ENCODE assay signal across 5 cellular contexts in genomic region chr2:216080048-216080447, GRCh38. TPM values are rescaled to one million over a fixed set of nuclear protein-coding genes. Genes with fewer than 3 reads are reported as not detected.
A peak's percentile ranks its signal among the peaks of the same experiment; 100 is the strongest.
DNase-seq lines count a peak whose midpoint lies in the region; TF ChIP-seq lines count a peak whose summit lies in the region.
"Not testable (repeated sequence)": the region's sequence is repeated elsewhere in the genome, so short reads cannot be mapped to it uniquely, and the experiment has no call there.

No MANE protein-coding gene starts in this region.

- H3F3A ChIP-seq in neural cell (ENCODE audit: insufficient read depth, low read length, poor library complexity, severe bottlenecking) = peaks cover 16% of the 10 kb centered on the region

- not testable (repeated sequence) for H3K27ac ChIP-seq in KMS-11; neural cell (ENCODE audit: low read length)

- H3K27me3 ChIP-seq in KMS-11 (ENCODE audit: insufficient read depth, low read depth); neural cell (ENCODE audit: insufficient read depth, low read depth, low read length): not testable (repeated sequence)

- H3K4me2 ChIP-seq in KMS-11 (peak overlapping the region; percentile 79), neural cell (ENCODE audit: low read length) (peak overlapping the region; percentile 58)

- not testable (repeated sequence) for H4K20me1 ChIP-seq in KMS-11 (ENCODE audit: insufficient read depth); neural cell (ENCODE audit: insufficient read depth)

- peaks cover 16% of the 10 kb centered on the region for H3K36me3 Mint-ChIP-seq in activated CD4-positive, alpha-beta T cell treated with anti-CD3 and anti-CD28 coated beads, Interleukin-2, amount 10 ng/mL, durations not matched to agents 7 days and 5 days (ENCODE audit: low read depth)
- peaks cover 26% of the 10 kb centered on the region for H3K36me3 Mint-ChIP-seq in activated naive CD4-positive, alpha-beta T cell treated with anti-CD3 and anti-CD28 coated beads, Interleukin-2, amount 10 ng/mL, durations not matched to agents 7 days and 5 days
- not testable (repeated sequence) for H3K36me3 Mint-ChIP-seq in immature natural killer cell

- not testable (repeated sequence) for TF ChIP-seq CTCF in KMS-11 (conservative IDR thresholded peaks at IDR 0.05; ENCODE audit: low read depth, low read length); neural cell (IDR thresholded peaks at IDR 0.05; ENCODE audit: poor library complexity, severe bottlenecking)

- not testable (repeated sequence) for H3K27ac Mint-ChIP-seq in activated CD4-positive, alpha-beta T cell treated with anti-CD3 and anti-CD28 coated beads, Interleukin-2, amount 10 ng/mL, durations not matched to agents 7 days and 5 days; activated naive CD4-positive, alpha-beta T cell treated with anti-CD3 and anti-CD28 coated beads, Interleukin-2, amount 10 ng/mL, durations not matched to agents 7 days and 5 days; immature natural killer cell

- not testable (repeated sequence) for H3K27me3 Mint-ChIP-seq in activated CD4-positive, alpha-beta T cell treated with anti-CD3 and anti-CD28 coated beads, Interleukin-2, amount 10 ng/mL, durations not matched to agents 7 days and 5 days; activated naive CD4-positive, alpha-beta T cell treated with anti-CD3 and anti-CD28 coated beads, Interleukin-2, amount 10 ng/mL, durations not matched to agents 7 days and 5 days
- peaks cover 5 to 16% (median 7%) of the 10 kb centered on the region in 3 donors for H3K27me3 Mint-ChIP-seq in immature natural killer cell (ENCODE audit: low read depth in 3 of 3)

- H3K4me1 Mint-ChIP-seq in activated CD4-positive, alpha-beta T cell treated with anti-CD3 and anti-CD28 coated beads, Interleukin-2, amount 10 ng/mL, durations not matched to agents 7 days and 5 days = peaks cover 59% of the 10 kb centered on the region
- peaks cover 64% of the 10 kb centered on the region for H3K4me1 Mint-ChIP-seq in activated naive CD4-positive, alpha-beta T cell treated with anti-CD3 and anti-CD28 coated beads, Interleukin-2, amount 10 ng/mL, durations not matched to agents 7 days and 5 days
- H3K4me1 Mint-ChIP-seq in immature natural killer cell = peaks cover 48 to 56% of the 10 kb centered on the region in 2 donors

- POLR2A ChIA-PET in activated CD4-positive, alpha-beta T cell treated with anti-CD3 and anti-CD28 coated beads, Interleukin-2, amount 10 ng/mL, durations not matched to agents 7 days and 5 days (lab: Charles Lee) = not testable (repeated sequence)

- H3K79me2 ChIP-seq in KMS-11 (ENCODE audit: insufficient read depth, low read depth) = not testable (repeated sequence)
- peaks cover 44% of the 10 kb centered on the region for H3K79me2 ChIP-seq in neural cell (replicated peaks; ENCODE audit: insufficient read depth, low read length)

- H3K9me3 Mint-ChIP-seq in activated CD4-positive, alpha-beta T cell treated with anti-CD3 and anti-CD28 coated beads, Interleukin-2, amount 10 ng/mL, durations not matched to agents 7 days and 5 days; activated naive CD4-positive, alpha-beta T cell treated with anti-CD3 and anti-CD28 coated beads, Interleukin-2, amount 10 ng/mL, durations not matched to agents 7 days and 5 days; immature natural killer cell: not testable (repeated sequence)

- CTCF ChIA-PET in activated CD4-positive, alpha-beta T cell treated with anti-CD3 and anti-CD28 coated beads, Interleukin-2, amount 10 ng/mL, durations not matched to agents 7 days and 5 days (lab: Charles Lee) = interaction anchor here (0.6 to 2.2 kb wide), 2 partner anchors 34 to 57 kb away, joined by 3 to 4 read pairs; no protein-coding TSS in a partner anchor
- CTCF ChIA-PET in activated naive CD4-positive, alpha-beta T cell treated with anti-CD3 and anti-CD28 coated beads, Interleukin-2, amount 10 ng/mL, durations not matched to agents 7 days and 5 days (lab: Charles Lee) = not testable (repeated sequence)

- H3K9ac ChIP-seq in KMS-11; neural cell (ENCODE audit: low read length): not testable (repeated sequence)

- H2AFZ ChIP-seq in KMS-11 (ENCODE audit: low read depth); neural cell (ENCODE audit: low read depth, low read length): not testable (repeated sequence)

- H3K4me3 Mint-ChIP-seq in activated CD4-positive, alpha-beta T cell treated with anti-CD3 and anti-CD28 coated beads, Interleukin-2, amount 10 ng/mL, durations not matched to agents 7 days and 5 days = peak overlapping the region; percentile 43
- peak overlapping the region; percentile 97 for H3K4me3 Mint-ChIP-seq in activated naive CD4-positive, alpha-beta T cell treated with anti-CD3 and anti-CD28 coated beads, Interleukin-2, amount 10 ng/mL, durations not matched to agents 7 days and 5 days
- H3K4me3 Mint-ChIP-seq in immature natural killer cell = peak overlapping the region in 3 of 5 donors; percentile 14 to 50 (median 46)

- peaks cover 29% of the 10 kb centered on the region for H3K4me1 ChIP-seq in KMS-11 (ENCODE audit: low read depth, poor library complexity, severe bottlenecking)

- H3K9me3 ChIP-seq in neural cell (ENCODE audit: low read length) = not testable (repeated sequence)

- TF ChIP-seq EP300 in neural cell (conservative IDR thresholded peaks at IDR 0.05; ENCODE audit: poor library complexity, severe bottlenecking) = not testable (repeated sequence)

- not testable (repeated sequence) for H3K36me3 ChIP-seq in KMS-11 (ENCODE audit: insufficient read depth); neural cell (ENCODE audit: insufficient read depth, low read length)

- not testable (repeated sequence) for DNase-seq in activated CD4-positive, alpha-beta T cell treated with anti-CD3 and anti-CD28 coated beads, Interleukin-2, amount 10 ng/mL, durations not matched to agents 7 days and 5 days; activated naive CD4-positive, alpha-beta T cell treated with anti-CD3 and anti-CD28 coated beads, Interleukin-2, amount 10 ng/mL, durations not matched to agents 7 days and 5 days; immature natural killer cell

- H3K9me2 ChIP-seq in neural cell (ENCODE audit: insufficient read depth, low read length) = not testable (repeated sequence)

- H3K4me3 ChIP-seq in KMS-11 (IDR thresholded peaks at IDR 0.05; ENCODE audit: insufficient read depth, low read depth, low read length) = not testable (repeated sequence)
- H3K4me3 ChIP-seq in neural cell (ENCODE audit: low read length) = peak overlapping the region; percentile 78

- TF ChIP-seq RAD21 in neural cell (conservative IDR thresholded peaks at IDR 0.05) = not testable (repeated sequence)

RNA-seq across cellular contexts. Expression of gene PECR, which starts 1.6 kb away (rescaled TPM):
- 10 to 100 TPM; 29.6 to 31.5 TPM for total RNA-seq in activated CD4-positive, alpha-beta T cell treated with anti-CD3 and anti-CD28 coated beads, Interleukin-2, amount 10 ng/mL, durations not matched to agents 7 days and 5 days
- polyA plus RNA-seq in immature natural killer cell = 10 to 100 TPM; 23.2 to 32.4 (median 23.8) TPM
- 22.1 and 25.1 TPM in 2 replicates for polyA plus RNA-seq in neural cell
- polyA minus RNA-seq in neural cell = 38.0 and 43.5 TPM in 2 replicates

RNA-seq across cellular contexts. Expression of gene TMEM169, which starts 1.7 kb away (rescaled TPM):
- total RNA-seq in activated CD4-positive, alpha-beta T cell treated with anti-CD3 and anti-CD28 coated beads, Interleukin-2, amount 10 ng/mL, durations not matched to agents 7 days and 5 days = 1 to 10 TPM; 2.6 to 3.0 TPM
- 1 to 10 TPM in 1 of 3 donors, under 1 TPM in 1, not detected in 1; 0.49 to 1.0 TPM for polyA plus RNA-seq in immature natural killer cell
- 28.8 and 29.6 TPM in 2 replicates for polyA plus RNA-seq in neural cell
- polyA minus RNA-seq in neural cell = 58.9 and 60.4 TPM in 2 replicates

RNA-seq across cellular contexts. Expression of gene XRCC5, which starts 29.1 kb away (rescaled TPM):
- 100 to 1,000 TPM; 292 to 331 TPM for total RNA-seq in activated CD4-positive, alpha-beta T cell treated with anti-CD3 and anti-CD28 coated beads, Interleukin-2, amount 10 ng/mL, durations not matched to agents 7 days and 5 days
- polyA plus RNA-seq in immature natural killer cell = 100 to 1,000 TPM; 301 to 350 (median 303) TPM
- 270 and 279 TPM in 2 replicates for polyA plus RNA-seq in neural cell
- 609 and 718 TPM in 2 replicates for polyA minus RNA-seq in neural cell

Comparison
In these comparisons a context has a peak if more than half of its experiments do, and no peak if none do; other contexts are left out.
1. H3K4me3 Mint-ChIP-seq: peak in every context shown above with its lines; median percentile 97 in activated naive CD4-positive, alpha-beta T cell treated with anti-CD3 and anti-CD28 coated beads, Interleukin-2, amount 10 ng/mL, durations not matched to agents 7 days and 5 days; 46 in immature natural killer cell; 43 in activated CD4-positive, alpha-beta T cell treated with anti-CD3 and anti-CD28 coated beads, Interleukin-2, amount 10 ng/mL, durations not matched to agents 7 days and 5 days.
2. RNA of gene TMEM169, which starts 1.7 kb away (polyA plus RNA-seq): 28.8 to 29.6 TPM in neural cell; 0.49 to 1.0 TPM in immature natural killer cell; every median in the first group is over 10 times any median in the second.